Comparison of ENCODE assay signal across 8 cellular contexts in the genomic region with DNA sequence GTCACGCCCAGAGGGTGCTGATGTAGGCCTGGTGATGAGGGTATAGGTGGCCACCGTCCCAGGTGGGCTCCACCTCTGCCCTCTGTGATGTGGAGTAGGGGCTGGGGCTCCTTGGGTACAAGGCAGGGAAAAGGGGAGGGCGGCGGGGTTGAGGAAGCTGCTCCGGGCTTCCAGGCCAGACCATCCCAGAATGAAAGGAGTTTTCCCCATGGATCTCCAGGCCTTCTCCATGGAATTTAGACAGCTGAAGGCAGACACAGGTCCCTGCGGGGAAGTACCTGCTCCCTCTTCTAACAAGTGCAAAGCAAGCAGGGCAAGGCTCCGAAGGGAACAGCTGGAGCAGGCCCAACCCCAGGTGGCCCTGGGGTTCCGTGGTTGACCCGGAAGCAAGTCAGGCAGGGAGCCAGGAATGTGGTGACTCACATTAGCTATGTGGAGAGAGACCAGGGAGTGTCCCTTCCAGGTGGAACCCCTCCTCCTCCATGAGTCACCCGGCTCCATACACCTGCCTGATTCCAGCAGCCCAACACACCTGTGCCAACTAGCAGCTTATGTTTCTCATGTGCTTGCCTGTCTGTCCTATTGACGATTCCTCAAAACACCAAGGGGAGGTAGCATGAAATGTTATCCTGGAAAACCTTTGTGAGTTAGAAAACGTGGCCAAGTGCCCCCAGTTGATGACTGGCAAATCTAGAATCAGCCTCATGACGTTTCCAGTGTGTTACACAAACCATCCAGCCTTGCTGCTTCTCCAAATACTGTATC. TPM values are rescaled to one million over a fixed set of nuclear protein-coding genes. Genes with fewer than 3 reads are reported as not detected.
DNase-seq lines count a peak whose midpoint lies in the region; ATAC-seq lines count a peak whose summit lies in the region.

No MANE protein-coding gene starts in this region.

- DNase-seq in CD1c-positive myeloid dendritic cell (ENCODE audit: extremely low spot score), result peak; percentile 60
- peak; percentile 86 for DNase-seq in RPMI7951 (ENCODE audit: low read depth)
- peak; percentile 95 for DNase-seq in mucosa of gallbladder (ENCODE audit: low spot score)

- no peaks in the 10 kb centered on the region for H3K27me3 ChIP-seq in HUES48 (ENCODE audit: control insufficient read depth, insufficient read depth, low read length)
- H3K27me3 ChIP-seq in duodenal mucosa (ENCODE audit: control insufficient read depth in 1 of 2, insufficient read depth in 2 of 2, low read length in 2 of 2), result peaks cover 0 to 2% of the 10 kb centered on the region in 2 donors

- H3K36me3 ChIP-seq in HUES48 (ENCODE audit: control insufficient read depth, insufficient read depth, low read length) (no peaks in the 10 kb centered on the region), duodenal mucosa (ENCODE audit: control insufficient read depth in 1 of 2, insufficient read depth in 2 of 2, low read length in 2 of 2) (no peaks in the 10 kb centered on the region)

- no peak overlapping the region for H3K4me3 ChIP-seq in HUES48 (ENCODE audit: low read depth, low read length)
- peak overlapping the region in 1 of 2 donors; percentile 59 for H3K4me3 ChIP-seq in duodenal mucosa (ENCODE audit: low read depth in 1 of 2, low read length in 2 of 2)

- H3K9me3 ChIP-seq in HUES48 (ENCODE audit: control insufficient read depth, insufficient read depth, low read length) (no peaks in the 10 kb centered on the region), duodenal mucosa (ENCODE audit: control insufficient read depth in 1 of 2, low read length in 2 of 2) (no peaks in the 10 kb centered on the region)

- ATAC-seq in HG02642 (IDR thresholded peaks at IDR 0.05; ENCODE audit: poor library complexity, unreplicated experiment) (no peak), HG02623 (IDR thresholded peaks at IDR 0.05; ENCODE audit: unreplicated experiment) (no peak), HG02938 (IDR thresholded peaks at IDR 0.05; ENCODE audit: unreplicated experiment) (no peak)

- peak overlapping the region; percentile 93 for H3K27ac ChIP-seq in HUES48 (ENCODE audit: low read depth, low read length)
- H3K27ac ChIP-seq in duodenal mucosa (ENCODE audit: low read depth, low read length), result peak overlapping the region; percentile 83

- H3K9ac ChIP-seq in HUES48 (ENCODE audit: low read depth, low read length) (peak overlapping the region; percentile 18; the same call in 1 of the 2 replicates), duodenal mucosa (ENCODE audit: low read depth in 1 of 2, low read length in 2 of 2) (peak overlapping the region; percentile 0 to 73)

- H3K4me1 ChIP-seq in HUES48 (ENCODE audit: control insufficient read depth, insufficient read depth, low read length) (peaks cover 32% of the 10 kb centered on the region), duodenal mucosa (ENCODE audit: control insufficient read depth in 1 of 2, insufficient read depth in 2 of 2, low read length in 2 of 2) (peaks cover 32 to 51% of the 10 kb centered on the region in 2 donors)

RNA-seq across cellular contexts. Expression of gene SNX9, which starts 59.7 kb away (rescaled TPM):
- total RNA-seq in RPMI7951 (2014; rRNA removed; shearing (Covaris generic)), result 31.9 and 36.8 TPM in 2 replicates
- 56.7 TPM for total RNA-seq in mucosa of gallbladder
